ENCODE assay signal across 9 cellular contexts in the genomic region with DNA sequence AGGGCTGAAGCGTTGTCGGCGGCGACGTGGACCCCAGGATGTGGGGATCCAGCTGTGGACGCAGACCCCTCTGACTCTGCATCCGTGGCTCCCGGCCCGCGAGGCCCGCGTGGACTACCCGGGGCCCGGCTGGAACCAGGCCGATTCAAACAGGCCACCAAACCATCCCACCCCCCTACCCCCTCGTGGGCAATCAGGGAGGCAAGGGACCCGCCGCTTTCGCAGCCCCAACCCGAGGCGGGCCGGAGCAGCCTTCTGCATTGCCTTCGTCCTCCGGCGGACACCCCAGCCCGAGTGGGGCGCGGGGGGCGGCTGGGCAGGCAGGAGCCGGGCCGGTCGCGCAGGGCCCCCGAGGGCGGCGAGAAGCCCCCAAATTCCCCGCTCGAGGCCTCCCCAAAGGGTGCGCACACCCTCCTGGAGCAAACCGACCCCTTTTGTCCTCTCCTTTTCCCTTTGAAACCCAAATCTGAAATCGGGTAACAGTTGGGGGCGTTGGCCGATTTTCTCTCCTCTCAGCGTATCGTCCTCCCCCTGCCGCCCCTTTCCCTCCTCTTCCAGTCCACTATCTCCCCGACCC. TPM values are rescaled to one million over a fixed set of nuclear protein-coding genes. Genes with fewer than 3 reads are reported as not detected.
DNase-seq lines count a peak whose midpoint lies in the region; ATAC-seq and TF ChIP-seq lines count a peak whose summit lies in the region.
"Had no signal": no experiment of that assay in that cellular context is flagged by ENCODE, and none has a peak within 500 bp of the region (broad histone marks: within the 10 kb centered on the region; RNA-seq: fewer than 3 reads in every experiment).

No MANE protein-coding gene starts in this region.

- peaks cover 8% of the 10 kb centered on the region for H3K36me3 Mint-ChIP-seq in activated naive CD4-positive, alpha-beta T cell treated with anti-CD3 and anti-CD28 coated beads, Interleukin-2, amount 10 ng/mL, durations not matched to agents 7 days and 5 days

- H3K36me3 ChIP-seq in thoracic aorta (no peaks in the 10 kb centered on the region), transverse colon (no peaks in the 10 kb centered on the region)

- in situ Hi-C loops in transverse colon (cut with MboI; ENCODE audit: low pct_ligation_motif_present in 1 of 4, low pct_unique_long_range_greater_than_20kb in 1 of 4, low sequenced_read_pairs in 3 of 4) = loop anchor here (5.0 to 25.0 kb wide), 7 partner anchors 180 to 1330 kb away; no protein-coding TSS in a partner anchor

- peaks cover 44% of the 10 kb centered on the region for H3K4me1 Mint-ChIP-seq in activated naive CD4-positive, alpha-beta T cell treated with anti-CD3 and anti-CD28 coated beads, Interleukin-2, amount 10 ng/mL, durations not matched to agents 7 days and 5 days

- H3K9me3 ChIP-seq in iPS-18c (ENCODE audit: control insufficient read depth, insufficient read depth, low read length) (no peaks in the 10 kb centered on the region), thoracic aorta (no peaks in the 10 kb centered on the region), transverse colon (no peaks in the 10 kb centered on the region)

- no peak for ATAC-seq in thoracic aorta (ENCODE audit: insufficient number of reproducible peaks, low FRiP score, low read depth)
- ATAC-seq in HG03378 (IDR thresholded peaks at IDR 0.05; ENCODE audit: unreplicated experiment) = no peak

- intact Hi-C loops in transverse colon (cut with DNase I; ENCODE audit: low total_unique reads) = loop anchor here (10.0 kb wide), 1 partner anchor 937 kb away; no protein-coding TSS in a partner anchor

- peaks cover 62% of the 10 kb centered on the region for H3K27me3 ChIP-seq in thoracic aorta (replicated peaks; ENCODE audit: insufficient read depth)
- peaks cover 95% of the 10 kb centered on the region for H3K27me3 ChIP-seq in transverse colon

- H3K27ac Mint-ChIP-seq in activated naive CD4-positive, alpha-beta T cell treated with anti-CD3 and anti-CD28 coated beads, Interleukin-2, amount 10 ng/mL, durations not matched to agents 7 days and 5 days = peak overlapping the region; percentile 69

- no peaks in the 10 kb centered on the region for H3K9me3 Mint-ChIP-seq in activated naive CD4-positive, alpha-beta T cell treated with anti-CD3 and anti-CD28 coated beads, Interleukin-2, amount 10 ng/mL, durations not matched to agents 7 days and 5 days

- TF ChIP-seq EP300 in transverse colon (IDR thresholded peaks at IDR 0.05; ENCODE audit: low read depth) = no peak

- no peak for DNase-seq in activated naive CD4-positive, alpha-beta T cell treated with anti-CD3 and anti-CD28 coated beads, Interleukin-2, amount 10 ng/mL, durations not matched to agents 7 days and 5 days
- no peak for DNase-seq in activated naive CD4-positive, alpha-beta T cell treated with Interleukin-2 at 50 U/mL for 16 hours
- DNase-seq in activated CD8-positive, alpha-beta memory T cell treated with anti-CD3 and anti-CD28 coated beads, Interleukin-2, amount 50 U/mL, for 48 hours = peak; percentile 70
- DNase-seq in thoracic aorta (ENCODE audit: low spot score) (no peak), anterior cingulate cortex (lab: John Stamatoyannopoulos, UW) (no peak), transverse colon (no peak)
- DNase-seq: cerebellar nuclear complex had no signal

- TF ChIP-seq POLR2A in transverse colon (IDR thresholded peaks at IDR 0.05) = no peak

- H3K27ac ChIP-seq in thoracic aorta = no peak overlapping the region
- H3K27ac ChIP-seq in transverse colon = no peak overlapping the region

- 8 to 17% methylated on average over 4 to 38 of the region's 47 CpGs for WGBS in transverse colon (ENCODE audit: low coverage in 1 of 2), 2 donors

- H3K4me3 ChIP-seq in iPS-18c (ENCODE audit: insufficient read depth, low read depth, low read length) (peak overlapping the region; percentile 37; the same call in 1 of the 2 replicates), thoracic aorta (peak overlapping the region; percentile 22), transverse colon (peak overlapping the region in 1 of 4 donors; percentile 0)

- TF ChIP-seq CTCF in thoracic aorta (IDR thresholded peaks at IDR 0.05) (no peak), transverse colon (IDR thresholded peaks at IDR 0.05) (no peak)

- CTCF ChIA-PET in activated naive CD4-positive, alpha-beta T cell treated with anti-CD3 and anti-CD28 coated beads, Interleukin-2, amount 10 ng/mL, durations not matched to agents 7 days and 5 days (lab: Charles Lee) = interaction anchor here (0.7 to 2.2 kb wide), 13 partner anchors 9 to 941 kb away, joined by 3 to 14 read pairs (median 6); no protein-coding TSS in a partner anchor

- H3K4me3 Mint-ChIP-seq in activated naive CD4-positive, alpha-beta T cell treated with anti-CD3 and anti-CD28 coated beads, Interleukin-2, amount 10 ng/mL, durations not matched to agents 7 days and 5 days = no peak overlapping the region

- peaks cover 12 to 38% of the 10 kb centered on the region in 2 donors for H3K4me1 ChIP-seq in thoracic aorta (ENCODE audit: control insufficient read depth in 1 of 2, low read depth in 2 of 2)
- peaks cover 17 to 57% (median 44%) of the 10 kb centered on the region in 4 donors for H3K4me1 ChIP-seq in transverse colon

- peaks cover 77% of the 10 kb centered on the region for H3K27me3 Mint-ChIP-seq in activated naive CD4-positive, alpha-beta T cell treated with anti-CD3 and anti-CD28 coated beads, Interleukin-2, amount 10 ng/mL, durations not matched to agents 7 days and 5 days

RNA-seq across cellular contexts. Expression of gene SP9, which starts 7.3 kb away (rescaled TPM):
- not detected for total RNA-seq in thoracic aorta
- not detected for total RNA-seq in transverse colon

RNA-seq across cellular contexts. Expression of gene SCRN3, which starts 53.4 kb away (rescaled TPM):
- 10 to 100 TPM; 10.6 to 25.0 TPM for total RNA-seq in thoracic aorta
- 10 to 100 TPM; 24.5 to 32.7 (median 30.2) TPM for total RNA-seq in transverse colon
